Comparison of ENCODE assay signal across 17 cellular contexts in genomic region chr10:70260259-70260658, GRCh38. TPM values are rescaled to one million over a fixed set of nuclear protein-coding genes. Genes with fewer than 3 reads are reported as not detected.
DNase-seq lines count a peak whose midpoint lies in the region; ATAC-seq and TF ChIP-seq lines count a peak whose summit lies in the region.
"Had no signal": no experiment of that assay in that cellular context is flagged by ENCODE, and none has a peak within 500 bp of the region (broad histone marks: within the 10 kb centered on the region; RNA-seq: fewer than 3 reads in every experiment).

No MANE protein-coding gene starts in this region.

- TF ChIP-seq EP300 in sigmoid colon (IDR thresholded peaks at IDR 0.05), result no peak

- H3K27ac ChIP-seq in endodermal cell (ENCODE audit: low read depth, low read length), result no peak overlapping the region
- H3K27ac ChIP-seq in sigmoid colon, result no peak overlapping the region
- H3K27ac ChIP-seq: 22Rv1 had no signal

- POLR2A ChIA-PET in WTC11 (lab: Charles Lee), result interaction anchor here (1.1 kb wide), 1 partner anchor 27 kb away, joined by 3 read pairs; no protein-coding TSS in a partner anchor

- H3K4me1 Mint-ChIP-seq in WTC11 (no peaks in the 10 kb centered on the region; the same call in 1 of the 2 replicates), endodermal cell (no peaks in the 10 kb centered on the region), endothelial cell (ENCODE audit: unreplicated experiment) (no peaks in the 10 kb centered on the region)

- H3K27ac Mint-ChIP-seq in WTC11 (no peak overlapping the region), endodermal cell (no peak overlapping the region), endothelial cell (ENCODE audit: unreplicated experiment) (no peak overlapping the region)
- H3K27ac Mint-ChIP-seq: CD14-positive monocyte; CD8-positive, alpha-beta T cell had no signal

- no peak overlapping the region for H3K9ac ChIP-seq in endodermal cell (ENCODE audit: extremely low read depth, low read length, poor library complexity, severe bottlenecking)

- H3K27me3 Mint-ChIP-seq in WTC11 (ENCODE audit: low read depth), result peaks cover 3% of the 10 kb centered on the region
- peaks cover 2% of the 10 kb centered on the region for H3K27me3 Mint-ChIP-seq in endodermal cell (ENCODE audit: insufficient read depth)
- H3K27me3 Mint-ChIP-seq in endothelial cell (ENCODE audit: unreplicated experiment), result peaks cover 2% of the 10 kb centered on the region

- H3K27me3 ChIP-seq in endodermal cell (ENCODE audit: control insufficient read depth, insufficient read depth, low read length, poor library complexity, severe bottlenecking) (no peaks in the 10 kb centered on the region), sigmoid colon (peaks cover 4 to 19% (median 11%) of the 10 kb centered on the region in 3 donors)

- H3K4me1 ChIP-seq in endodermal cell (ENCODE audit: control insufficient read depth, insufficient read depth, low read length), result no peaks in the 10 kb centered on the region
- H3K4me1 ChIP-seq in sigmoid colon, result peaks cover 0 to 5% (median 4%) of the 10 kb centered on the region in 4 donors

- H3K9me3 Mint-ChIP-seq in WTC11 (peaks cover 18% of the 10 kb centered on the region), endodermal cell (peaks cover 10% of the 10 kb centered on the region), endothelial cell (ENCODE audit: unreplicated experiment) (no peaks in the 10 kb centered on the region)

- H3K36me3 Mint-ChIP-seq in WTC11 (no peaks in the 10 kb centered on the region), endodermal cell (ENCODE audit: low read depth) (no peaks in the 10 kb centered on the region), endothelial cell (ENCODE audit: low read depth, unreplicated experiment) (no peaks in the 10 kb centered on the region)
- H3K36me3 Mint-ChIP-seq: CD8-positive, alpha-beta T cell had no signal

- peak; percentile 57 for ATAC-seq in WTC11
- ATAC-seq in GM21528 (IDR thresholded peaks at IDR 0.05; ENCODE audit: low FRiP score, unreplicated experiment), result no peak
- ATAC-seq: CD8-positive, alpha-beta T cell; HepG2 had no signal

- H3K36me3 ChIP-seq in endodermal cell (ENCODE audit: control insufficient read depth, insufficient read depth, low read length) (no peaks in the 10 kb centered on the region), sigmoid colon (no peaks in the 10 kb centered on the region)

- CTCF ChIA-PET in WTC11 (lab: Charles Lee), result interaction anchor here (0.6 to 3.8 kb wide), 25 partner anchors 8 to 127 kb away, joined by 3 to 35 read pairs (median 4); partner anchors contain the start of genes PPA1, SAR1A and TYSND1

- 95% methylated on average over 1 of the region's 1 CpG; no CpG with 5 or more reads in 1 of the 2 experiments for WGBS in endodermal cell (ENCODE audit: insufficient coverage in 1 of 2, insufficient read length in 1 of 2), 2 experiments
- 91 to 94% methylated on average over 1 of the region's 1 CpG for WGBS in sigmoid colon, 2 donors

- no peak for TF ChIP-seq CTCF in WTC11 (IDR thresholded peaks at IDR 0.05)
- TF ChIP-seq CTCF in endodermal cell (conservative IDR thresholded peaks at IDR 0.05), result peak; percentile 48
- TF ChIP-seq CTCF in endothelial cell (IDR thresholded peaks at IDR 0.05; ENCODE audit: unreplicated experiment), result no peak
- TF ChIP-seq CTCF in sigmoid colon (IDR thresholded peaks at IDR 0.05), result no peak

- H3K4me3 ChIP-seq in endodermal cell (ENCODE audit: low read length) (no peak overlapping the region), sigmoid colon (no peak overlapping the region)

- TF ChIP-seq POLR2A in sigmoid colon (IDR thresholded peaks at IDR 0.05), result no peak

- peak; percentile 44 for DNase-seq in activated CD8-positive, alpha-beta memory T cell treated with anti-CD3 and anti-CD28 coated beads for 24 hours
- no peak for DNase-seq in activated CD8-positive, alpha-beta memory T cell treated with anti-CD3 and anti-CD28 coated beads, Interleukin-2, amount 50 U/mL, for 48 hours
- DNase-seq in WTC11 (ENCODE audit: low spot score) (peak; percentile 25), endodermal cell (peak; percentile 61), endothelial cell (ENCODE audit: low spot score) (no peak), SIG-M5 (lab: John Stamatoyannopoulos, UW) (no peak), sigmoid colon (no peak)
- DNase-seq: CD8-positive, alpha-beta T cell; COR-L47; DMS153; DMS79 treated with DMSO at 0.1 percent for 48 hours; EL had no signal

- H3K4me3 Mint-ChIP-seq in WTC11 (no peak overlapping the region), endodermal cell (no peak overlapping the region), endothelial cell (ENCODE audit: unreplicated experiment) (no peak overlapping the region)
- H3K4me3 Mint-ChIP-seq: CD14-positive monocyte; CD8-positive, alpha-beta T cell had no signal

- H3K9me3 ChIP-seq in endodermal cell (ENCODE audit: control insufficient read depth, low read length), result peaks cover 12% of the 10 kb centered on the region
- no peaks in the 10 kb centered on the region for H3K9me3 ChIP-seq in sigmoid colon

- intact Hi-C loops in sigmoid colon (cut with DNase I), result no loop called here

TF ChIP-seq in WTC11, 78 proteins besides CTCF, POLR2A, EP300 and RAD21 (continues in another document):
- TF ChIP-seq ZSCAN18 (CRISPR knock-in tag; IDR thresholded peaks at IDR 0.05) (no peak), SOX15 (CRISPR knock-in tag; IDR thresholded peaks at IDR 0.05) (no peak), FOXK1 (CRISPR knock-in tag; IDR thresholded peaks at IDR 0.05) (no peak), ATF2 (CRISPR knock-in tag; IDR thresholded peaks at IDR 0.05; ENCODE audit: borderline replicate concordance, low read depth) (no peak), CREM (CRISPR knock-in tag; IDR thresholded peaks at IDR 0.05) (no peak)
- TF ChIP-seq, protein P1, sequence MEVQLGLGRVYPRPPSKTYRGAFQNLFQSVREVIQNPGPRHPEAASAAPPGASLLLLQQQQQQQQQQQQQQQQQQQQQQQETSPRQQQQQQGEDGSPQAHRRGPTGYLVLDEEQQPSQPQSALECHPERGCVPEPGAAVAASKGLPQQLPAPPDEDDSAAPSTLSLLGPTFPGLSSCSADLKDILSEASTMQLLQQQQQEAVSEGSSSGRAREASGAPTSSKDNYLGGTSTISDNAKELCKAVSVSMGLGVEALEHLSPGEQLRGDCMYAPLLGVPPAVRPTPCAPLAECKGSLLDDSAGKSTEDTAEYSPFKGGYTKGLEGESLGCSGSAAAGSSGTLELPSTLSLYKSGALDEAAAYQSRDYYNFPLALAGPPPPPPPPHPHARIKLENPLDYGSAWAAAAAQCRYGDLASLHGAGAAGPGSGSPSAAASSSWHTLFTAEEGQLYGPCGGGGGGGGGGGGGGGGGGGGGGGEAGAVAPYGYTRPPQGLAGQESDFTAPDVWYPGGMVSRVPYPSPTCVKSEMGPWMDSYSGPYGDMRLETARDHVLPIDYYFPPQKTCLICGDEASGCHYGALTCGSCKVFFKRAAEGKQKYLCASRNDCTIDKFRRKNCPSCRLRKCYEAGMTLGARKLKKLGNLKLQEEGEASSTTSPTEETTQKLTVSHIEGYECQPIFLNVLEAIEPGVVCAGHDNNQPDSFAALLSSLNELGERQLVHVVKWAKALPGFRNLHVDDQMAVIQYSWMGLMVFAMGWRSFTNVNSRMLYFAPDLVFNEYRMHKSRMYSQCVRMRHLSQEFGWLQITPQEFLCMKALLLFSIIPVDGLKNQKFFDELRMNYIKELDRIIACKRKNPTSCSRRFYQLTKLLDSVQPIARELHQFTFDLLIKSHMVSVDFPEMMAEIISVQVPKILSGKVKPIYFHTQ (CRISPR knock-in tag; IDR thresholded peaks at IDR 0.05), result no peak

RNA-seq across cellular contexts. Expression of gene NPFFR1, which starts 23.5 kb away (rescaled TPM):
- total RNA-seq in WTC11 (2021), result 0.04 to 0.05 TPM in 2 of 3 replicates, not detected in the other
- total RNA-seq in endodermal cell, result under 1 TPM in 1 of 2 donors, not detected in 1; 0.02 TPM
- 0.04 TPM for polyA plus RNA-seq in endodermal cell (2013, experiment 1 of 2)
- polyA plus RNA-seq in endodermal cell (2013, experiment 2 of 2), result 0.04 TPM
- total RNA-seq in endothelial cell (ENCODE audit: unreplicated experiment), result not detected
- under 1 TPM in 2 of 4 donors, not detected in 2; under 0.01 TPM for total RNA-seq in sigmoid colon
- under 1 TPM in 1 of 3 donors, not detected in 2; 0.44 TPM for polyA plus RNA-seq in sigmoid colon
- total RNA-seq: CD8-positive, alpha-beta T cell had no signal
- polyA plus RNA-seq: BJ, CD14-positive monocyte, HepG2 had no signal

RNA-seq across cellular contexts. Expression of gene PPA1, which starts 27.0 kb away (rescaled TPM):
- 140 to 180 TPM (median 144 TPM) in 3 replicates for total RNA-seq in WTC11 (2021)
- 10 to 100 TPM; 63.3 to 72.1 TPM for total RNA-seq in endodermal cell
- 120 TPM for polyA plus RNA-seq in endodermal cell (2013, experiment 1 of 2)
- 119 TPM for polyA plus RNA-seq in endodermal cell (2013, experiment 2 of 2)
- 56.3 TPM for total RNA-seq in endothelial cell (ENCODE audit: unreplicated experiment)
- total RNA-seq in sigmoid colon, result 10 to 100 TPM; 51.2 to 99.5 (median 70.6) TPM
- polyA plus RNA-seq in sigmoid colon, result 100 to 1,000 TPM; 179 to 273 (median 179) TPM

Comparison
In these comparisons a context has a peak if more than half of its experiments do, and no peak if none do; other contexts are left out.
1. DNase-seq: peak in activated CD8-positive, alpha-beta memory T cell treated with anti-CD3 and anti-CD28 coated beads for 24 hours (single experiment), WTC11 (single experiment) and endodermal cell (single experiment); none in activated CD8-positive, alpha-beta memory T cell treated with anti-CD3 and anti-CD28 coated beads, Interleukin-2, amount 50 U/mL, for 48 hours (single experiment), endothelial cell (single experiment), SIG-M5 (single experiment) and sigmoid colon (single experiment).